15 cellular contexts compared by ENCODE assay signal in the genomic region with DNA sequence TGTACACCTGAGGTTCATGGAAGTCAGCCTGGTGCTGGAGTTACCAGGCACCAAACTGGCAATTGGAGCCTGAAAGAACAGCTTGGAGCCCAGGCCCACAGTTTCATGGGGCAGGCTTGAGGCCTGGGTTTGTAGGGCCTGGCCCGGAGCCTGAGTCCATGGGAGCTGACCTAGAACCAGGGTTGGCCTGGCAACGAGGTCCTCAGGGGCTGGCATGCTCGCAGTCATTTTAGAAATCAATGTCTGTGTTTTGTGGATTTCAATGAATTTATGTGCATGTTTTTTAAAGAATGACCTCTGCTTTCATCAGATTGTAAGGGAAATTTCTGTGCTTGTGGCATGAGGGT.
"Had no signal": no experiment of that assay in that cellular context is flagged by ENCODE, and none has a peak within 500 bp of the region (broad histone marks: within the 10 kb centered on the region; RNA-seq: fewer than 3 reads in every experiment).

No MANE protein-coding gene starts in this region.

- H3K4me1 ChIP-seq: lower lobe of right lung, spleen, stomach, tibial artery, vagina had no signal

- DNase-seq: activated CD4-positive, alpha-beta T cell treated with anti-CD3 and anti-CD28 coated beads, Interleukin-2, amount 50 U/mL, for 1 hour; activated CD8-positive, alpha-beta memory T cell treated with anti-CD3 and anti-CD28 coated beads for 24 hours; activated naive CD4-positive, alpha-beta T cell treated with anti-CD3 and anti-CD28 coated beads, Interleukin-2, amount 50 U/mL, for 16 hours; left cardiac atrium; lower lobe of right lung; ovary; spleen; stomach; tibial artery had no signal

- ATAC-seq: left cardiac atrium, sciatic nerve had no signal

- H3K27me3 ChIP-seq: cardiac muscle cell, esophagus muscularis mucosa, ovary, spleen, stomach, tibial artery, vagina had no signal

- H3K27ac ChIP-seq: cardiac muscle cell, esophagus muscularis mucosa, lower lobe of right lung, ovary, spleen, stomach, tibial artery, vagina had no signal

- H3K27ac Mint-ChIP-seq: mesothelial cell of epicardium; T-helper 2 cell treated with Interferon-gamma antibody and Interleukin-4, amounts not matched to agents 5 μg/mL and 100 μg/mL, for 36 hours had no signal

- H3K4me3 ChIP-seq: cardiac muscle cell, esophagus muscularis mucosa, lower lobe of right lung, ovary, spleen, stomach, tibial artery, vagina had no signal

- H3K4me3 Mint-ChIP-seq: mesothelial cell of epicardium; T-helper 2 cell treated with Interferon-gamma antibody and Interleukin-4, amounts not matched to agents 5 μg/mL and 100 μg/mL, for 36 hours had no signal

- H3K9me3 ChIP-seq: ovary, vagina had no signal

- H3K36me3 ChIP-seq: cardiac muscle cell, esophagus muscularis mucosa, lower lobe of right lung, ovary, spleen, stomach, tibial artery, vagina had no signal
